ENCODE assay signal across 26 cellular contexts in the genomic region with DNA sequence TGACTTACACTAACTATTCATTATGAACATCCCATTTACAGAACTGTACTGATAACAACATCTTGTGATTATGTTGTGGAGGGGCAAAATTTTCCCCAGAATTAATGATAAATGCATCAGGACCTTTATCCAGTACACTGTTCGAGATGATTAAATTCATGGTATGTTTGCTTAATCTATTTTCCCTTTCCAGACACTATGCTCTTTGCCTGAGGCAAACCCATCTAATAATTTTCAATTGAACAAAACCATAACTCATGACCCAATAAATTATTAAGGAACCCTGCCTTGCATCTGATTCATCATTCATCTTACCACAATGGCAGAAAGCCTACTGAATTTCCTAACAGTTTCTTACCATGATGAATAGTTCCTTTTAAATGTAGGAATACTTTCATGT.
DNase-seq lines count a peak whose midpoint lies in the region; ATAC-seq and TF ChIP-seq lines count a peak whose summit lies in the region.
"Had no signal": no experiment of that assay in that cellular context is flagged by ENCODE, and none has a peak within 500 bp of the region (broad histone marks: within the 10 kb centered on the region; RNA-seq: fewer than 3 reads in every experiment).

No MANE protein-coding gene starts in this region.

- H3K9ac ChIP-seq in SK-N-SH: no peak overlapping the region
- H3K9ac ChIP-seq: KMS-11 had no signal

- 0% methylated on average over 1 of the region's 1 CpG for WGBS in SK-N-SH (ENCODE audit: low lambda C conversion rate)

- H3K27ac Mint-ChIP-seq in natural killer cell treated with Interleukin-12 subunit alpha and Interleukin-12 subunit beta and Interleukin-15 and Interleukin-18, amount 100 ng/mL, for 72 hours: no peak overlapping the region
- H3K27ac Mint-ChIP-seq: IgD-negative memory B cell had no signal

- H3K4me3 Mint-ChIP-seq in natural killer cell treated with Interleukin-12 subunit alpha and Interleukin-12 subunit beta and Interleukin-15 and Interleukin-18, amount 100 ng/mL, for 72 hours: no peak overlapping the region
- H3K4me3 Mint-ChIP-seq: IgD-negative memory B cell had no signal

- H3K9me3 Mint-ChIP-seq in natural killer cell treated with Interleukin-12 subunit alpha and Interleukin-12 subunit beta and Interleukin-15 and Interleukin-18, amount 100 ng/mL, for 72 hours: peaks cover 11% of the 10 kb centered on the region

- no peaks in the 10 kb centered on the region for H3K36me3 ChIP-seq in SK-N-SH (replicated peaks in 1 of 2; ENCODE audit: control insufficient read depth in 1 of 2, insufficient read depth in 2 of 2, low read length in 1 of 2)
- H3K36me3 ChIP-seq: HAP-1, Peyer's patch had no signal

- no peak overlapping the region for H3K4me3 ChIP-seq in SK-N-SH (ENCODE audit: low read depth in 2 of 2, low read length in 1 of 2)
- H3K4me3 ChIP-seq: HAP-1, Peyer's patch had no signal

- H3K79me2 ChIP-seq in SK-N-SH (ENCODE audit: insufficient read depth): no peaks in the 10 kb centered on the region

- no peak for TF ChIP-seq RAD21 in SK-N-SH (IDR thresholded peaks at IDR 0.05; ENCODE audit: low read length)

- no peaks in the 10 kb centered on the region for H4K20me1 ChIP-seq in SK-N-SH (ENCODE audit: insufficient read depth)

- peak; percentile 25 for DNase-seq in NCI-H1105 treated with DMSO at 0.1 percent for 48 hours (lab: John Stamatoyannopoulos, UW)
- no peak for DNase-seq in NCI-H1105 (lab: John Stamatoyannopoulos, UW)
- peak; percentile 92 for DNase-seq in NCI-H69 (lab: John Stamatoyannopoulos, UW)
- DNase-seq in SK-N-SH: peak; percentile 13
- peak; percentile 4 to 32 for DNase-seq in foreskin keratinocyte
- DNase-seq in NK-92 (lab: John Stamatoyannopoulos, UW; ENCODE audit: unreplicated experiment): no peak
- no peak for DNase-seq in natural killer cell treated with Interleukin-12 subunit alpha and Interleukin-12 subunit beta and Interleukin-15 and Interleukin-18, amount 100 ng/mL, for 72 hours (ENCODE audit: low spot score)
- DNase-seq: 8988T, ACHN, Calu3, DMS79 treated with DMSO at 0.1 percent for 48 hours, GF-D8, GOT3, NCI-H1048, NCI-H187, NCI-H2081 treated with DMSO at 0.1 percent for 48 hours, NCI-H2171, NCI-H226, NCI-H510A, NCI-H82, Peyer's patch, SIG-M5 had no signal

- no peak for ATAC-seq in foreskin keratinocyte
- no peak for ATAC-seq in natural killer cell treated with Interleukin-12 subunit alpha and Interleukin-12 subunit beta and Interleukin-15 and Interleukin-18, amount 100 ng/mL, for 72 hours
- no peak for ATAC-seq in HG03196 (IDR thresholded peaks at IDR 0.05; ENCODE audit: unreplicated experiment)

- H3K4me1 Mint-ChIP-seq in natural killer cell treated with Interleukin-12 subunit alpha and Interleukin-12 subunit beta and Interleukin-15 and Interleukin-18, amount 100 ng/mL, for 72 hours (ENCODE audit: low read depth in 2 of 2): no peaks in the 10 kb centered on the region
- H3K4me1 Mint-ChIP-seq: IgD-negative memory B cell had no signal

- no peak overlapping the region for H2AFZ ChIP-seq in SK-N-SH (ENCODE audit: low read depth)

- H3K4me2 ChIP-seq in SK-N-SH: no peak overlapping the region
- H3K4me2 ChIP-seq: KMS-11 had no signal

- CTCF ChIA-PET in SK-N-SH (lab: Yijun Ruan, JAX): interaction anchor here (1.8 kb wide), 1 partner anchor 27 kb away, joined by 6 read pairs; no protein-coding TSS in a partner anchor

- no peaks in the 10 kb centered on the region for H3K9me2 ChIP-seq in SK-N-SH

- TF ChIP-seq CTCF in SK-N-SH (IDR thresholded peaks at IDR 0.05) (no peak), foreskin keratinocyte (conservative IDR thresholded peaks at IDR 0.05) (no peak)

- no peaks in the 10 kb centered on the region for H3K36me3 Mint-ChIP-seq in natural killer cell treated with Interleukin-12 subunit alpha and Interleukin-12 subunit beta and Interleukin-15 and Interleukin-18, amount 100 ng/mL, for 72 hours
- H3K36me3 Mint-ChIP-seq: IgD-negative memory B cell had no signal

- peak in 1 of 2 experiments; percentile 71; a peak in 2 of 4 replicates for TF ChIP-seq EP300 in SK-N-SH (IDR thresholded peaks at IDR 0.05; ENCODE audit: borderline replicate concordance in 1 of 2, low read depth in 1 of 2, low read length in 1 of 2)

- H3K9me3 ChIP-seq in SK-N-SH: no peaks in the 10 kb centered on the region
- H3K9me3 ChIP-seq: Peyer's patch had no signal

- no peaks in the 10 kb centered on the region for H3F3A ChIP-seq in SK-N-SH (replicated peaks; ENCODE audit: insufficient read depth)

- H3K27me3 ChIP-seq in SK-N-SH (ENCODE audit: insufficient read depth) (no peaks in the 10 kb centered on the region), foreskin keratinocyte (no peaks in the 10 kb centered on the region)
- H3K27me3 ChIP-seq: Peyer's patch had no signal

- H3K4me1 ChIP-seq in SK-N-SH (ENCODE audit: control insufficient read depth in 1 of 2, insufficient read depth in 2 of 2, low read depth in 1 of 2, low read length in 1 of 2) (peaks cover 0 to 8% of the 10 kb centered on the region in 2 experiments; a peak in 2 of 4 replicates), foreskin keratinocyte (no peaks in the 10 kb centered on the region)
- H3K4me1 ChIP-seq: HAP-1, Peyer's patch had no signal

- POLR2A ChIA-PET in SK-N-SH (lab: Yijun Ruan, JAX): no interaction called here

- no peak overlapping the region; a peak in 1 of 4 replicates for H3K27ac ChIP-seq in SK-N-SH (ENCODE audit: low read depth in 2 of 2, low read length in 1 of 2)
- H3K27ac ChIP-seq in foreskin keratinocyte: no peak overlapping the region
- H3K27ac ChIP-seq: KMS-11, Peyer's patch had no signal

- H3K27me3 Mint-ChIP-seq in natural killer cell treated with Interleukin-12 subunit alpha and Interleukin-12 subunit beta and Interleukin-15 and Interleukin-18, amount 100 ng/mL, for 72 hours: no peaks in the 10 kb centered on the region
- H3K27me3 Mint-ChIP-seq: IgD-negative memory B cell had no signal

TF ChIP-seq in SK-N-SH, 30 proteins besides CTCF, POLR2A, EP300 and RAD21:
- TF ChIP-seq GATA2 (CRISPR knock-in tag; IDR thresholded peaks at IDR 0.05): no peak
- TF ChIP-seq FOXJ3 (CRISPR knock-in tag; IDR thresholded peaks at IDR 0.05): no peak
- no peak for TF ChIP-seq SMC3 (IDR thresholded peaks at IDR 0.05; ENCODE audit: low read depth, low read length)
- TF ChIP-seq CHD2 (IDR thresholded peaks at IDR 0.05; ENCODE audit: low read length, partially characterized antibody): peak; percentile 17
- TF ChIP-seq MAX (IDR thresholded peaks at IDR 0.05; ENCODE audit: low read depth): no peak
TF ChIP-seq in SK-N-SH: peak in this region for 1.

Comparison
In these comparisons a context has a peak if more than half of its experiments do, and no peak if none do; other contexts are left out.
1. DNase-seq: peak in NCI-H1105 treated with DMSO at 0.1 percent for 48 hours (single experiment), NCI-H69 (single experiment), SK-N-SH (single experiment) and foreskin keratinocyte (2 of 2); none in NCI-H1105 (single experiment), NK-92 (single experiment) and natural killer cell treated with Interleukin-12 subunit alpha and Interleukin-12 subunit beta and Interleukin-15 and Interleukin-18, amount 100 ng/mL, for 72 hours (single experiment).